Comparison of ENCODE assay signal across 9 cellular contexts in genomic region chr4:122914292-122914904, GRCh38. TPM values are rescaled to one million over a fixed set of nuclear protein-coding genes. Genes with fewer than 3 reads are reported as not detected.
DNase-seq lines count a peak whose midpoint lies in the region; ATAC-seq, FAIRE-seq and TF ChIP-seq lines count a peak whose summit lies in the region.
"Had no signal": no experiment of that assay in that cellular context is flagged by ENCODE, and none has a peak within 500 bp of the region (broad histone marks: within the 10 kb centered on the region; RNA-seq: fewer than 3 reads in every experiment).

No MANE protein-coding gene starts in this region.

- DNase-seq in D721Med (ENCODE audit: insufficient read length, low spot score) (no peak), T-helper 17 cell (no peak), left ventricle myocardium superior (no peak), amniotic stem cell (lab: John Stamatoyannopoulos, UW) (no peak), amygdala (lab: John Stamatoyannopoulos, UW) (no peak)
- no peak for DNase-seq in activated T-cell treated with anti-CD3 and anti-CD28 coated beads, Interleukin-2, amount 50 U/mL, for 1 hour

- no peak overlapping the region for H3K4me3 Mint-ChIP-seq in T-helper 17 cell
- H3K4me3 Mint-ChIP-seq: T-cell had no signal

- no peaks in the 10 kb centered on the region for H3K36me3 Mint-ChIP-seq in T-helper 17 cell (ENCODE audit: low read depth)

- ATAC-seq in GM19324 (IDR thresholded peaks at IDR 0.05; ENCODE audit: low FRiP score, unreplicated experiment) (peak; percentile 69), HG03342 (IDR thresholded peaks at IDR 0.05; ENCODE audit: unreplicated experiment) (peak; percentile 89), T-helper 17 cell (peak; percentile 69), left ventricle myocardium superior (peak; percentile 65)

- peak; percentile 61 for TF ChIP-seq CTCF in D721Med (IDR thresholded peaks at IDR 0.05; ENCODE audit: insufficient read depth, missing control alignments)

- no peaks in the 10 kb centered on the region for H3K27me3 Mint-ChIP-seq in T-helper 17 cell
- H3K27me3 Mint-ChIP-seq: T-cell had no signal

- FAIRE-seq in D721Med (lab: Jason Lieb, UNC): no peak

- no peaks in the 10 kb centered on the region for H3K4me1 Mint-ChIP-seq in T-helper 17 cell
- H3K4me1 Mint-ChIP-seq: T-cell had no signal

- no peaks in the 10 kb centered on the region for H3K9me3 ChIP-seq in T-helper 17 cell (ENCODE audit: control insufficient read depth, low read length, poor library complexity, severe bottlenecking)

- intact Hi-C loops in left ventricle myocardium superior (cut with micrococcal nuclease): loop anchor here (5.0 kb wide), 1 partner anchor 157 kb away; no protein-coding TSS in a partner anchor

- H3K27ac Mint-ChIP-seq in T-helper 17 cell: no peak overlapping the region
- H3K27ac Mint-ChIP-seq: T-cell had no signal

RNA-seq across cellular contexts. Expression of gene NUDT6, which starts 8.0 kb away (rescaled TPM):
- 1 to 10 TPM in 1 of 2 donors, under 1 TPM in 1; 0.82 to 1.1 TPM for total RNA-seq in T-helper 17 cell
- 11.9 TPM for total RNA-seq in left ventricle myocardium superior
